26 cellular contexts compared by ENCODE assay signal in the genomic region with DNA sequence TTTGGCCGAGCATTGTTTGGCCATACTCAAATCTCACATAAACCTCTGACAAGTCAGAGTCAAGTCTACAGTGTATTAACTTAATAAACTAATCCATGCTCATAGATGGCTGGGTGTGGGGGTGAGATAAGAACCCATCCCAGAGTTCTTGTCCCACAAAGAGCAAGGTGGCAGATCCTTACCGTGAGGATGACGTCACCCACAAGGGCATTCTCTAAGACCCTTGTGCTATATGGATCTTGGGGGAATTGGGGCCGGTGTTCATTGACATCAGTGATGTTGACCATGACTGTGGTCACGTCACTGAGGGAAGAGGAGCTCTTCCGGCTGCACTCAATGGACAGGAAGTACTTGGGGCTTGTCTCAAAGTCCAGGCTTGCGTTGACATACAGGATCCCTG.
DNase-seq lines count a peak whose midpoint lies in the region; FAIRE-seq and TF ChIP-seq lines count a peak whose summit lies in the region.
"Had no signal": no experiment of that assay in that cellular context is flagged by ENCODE, and none has a peak within 500 bp of the region (broad histone marks: within the 10 kb centered on the region; RNA-seq: fewer than 3 reads in every experiment).

No MANE protein-coding gene starts in this region.

- peak; percentile 17 for DNase-seq in NCI-H82 (lab: John Stamatoyannopoulos, UW)
- DNase-seq in NCI-H82 treated with DMSO at 0.1 percent for 48 hours (lab: John Stamatoyannopoulos, UW; ENCODE audit: unreplicated experiment), result no peak
- DNase-seq in RWPE1 (ENCODE audit: low spot score), result no peak
- no peak for DNase-seq in bronchial epithelial cell (ENCODE audit: low read depth)
- DNase-seq in activated gamma-delta T cell (lab: John Stamatoyannopoulos, UW), result no peak
- DNase-seq in D721Med (ENCODE audit: insufficient read length, low spot score), result no peak
- DNase-seq in testis, result no peak
- DNase-seq: 8988T; ACHN; AML-193; BE2C; Calu3; CD4-positive, alpha-beta T cell; CD8-positive, alpha-beta memory T cell; COR-L47; DMS153; DMS79 treated with DMSO at 0.1 percent for 48 hours; GF-D8; GOT3; HFFc6 had no signal

- intact Hi-C loops in testis (cut with DNase I; ENCODE audit: low total_unique reads), result no loop called here

- peak; percentile 90 for FAIRE-seq in bronchial epithelial cell (lab: Jason Lieb, UNC)
- FAIRE-seq in D721Med (lab: Jason Lieb, UNC), result no peak
- FAIRE-seq: A549, GM12891, GM18507, H54 had no signal

- no peak for TF ChIP-seq POLR2A in testis (IDR thresholded peaks at IDR 0.05)

- peak overlapping the region; percentile 37 for H3K27ac ChIP-seq in RWPE1
- H3K27ac ChIP-seq in testis, result no peak overlapping the region
- H3K27ac ChIP-seq: A549; BLaER1 treated with 17β-estradiol and CSF1 and Interleukin-3, amounts not matched to agents 10 nM and 100 nM had no signal

- no peaks in the 10 kb centered on the region for H3K27me3 ChIP-seq in bronchial epithelial cell (ENCODE audit: control insufficient read depth, insufficient read depth, low read length)
- H3K27me3 ChIP-seq in testis, result no peaks in the 10 kb centered on the region
- H3K27me3 ChIP-seq: BE2C; BLaER1 treated with 17β-estradiol and CSF1 and Interleukin-3, amounts not matched to agents 10 nM and 100 nM had no signal

- POLR2A ChIA-PET in RWPE1 (lab: Yijun Ruan, JAX; ENCODE audit: low non-redundant PET), result no interaction called here

- no peak for TF ChIP-seq CTCF in RWPE1 (conservative IDR thresholded peaks at IDR 0.05; ENCODE audit: low read depth)
- TF ChIP-seq CTCF in bronchial epithelial cell (IDR thresholded peaks at IDR 0.05; ENCODE audit: insufficient read depth, low read length, severe bottlenecking), result no peak
- TF ChIP-seq CTCF in D721Med (IDR thresholded peaks at IDR 0.05; ENCODE audit: insufficient read depth, missing control alignments), result no peak
- no peak for TF ChIP-seq CTCF in testis (IDR thresholded peaks at IDR 0.05)

- H3K9me3 ChIP-seq in testis, result no peaks in the 10 kb centered on the region
- H3K9me3 ChIP-seq: A549; BE2C; BLaER1 treated with 17β-estradiol and CSF1 and Interleukin-3, amounts not matched to agents 10 nM and 100 nM; HAP-1 had no signal

- H3K4me1 ChIP-seq in testis, result no peaks in the 10 kb centered on the region
- H3K4me1 ChIP-seq: A549, BE2C, HAP-1 had no signal

- CTCF ChIA-PET in RWPE1 (lab: Yijun Ruan, JAX), result no interaction called here

- 90 to 91% methylated on average over 7 of the region's 7 CpGs for WGBS in testis, 2 donors

- H3K4me3 ChIP-seq in bronchial epithelial cell (ENCODE audit: low read depth, low read length) (no peak overlapping the region), testis (no peak overlapping the region)
- H3K4me3 ChIP-seq: A549; BLaER1 treated with 17β-estradiol and CSF1 and Interleukin-3, amounts not matched to agents 10 nM and 100 nM; HAP-1 had no signal

- H3K36me3 ChIP-seq in bronchial epithelial cell (ENCODE audit: control insufficient read depth, insufficient read depth, low read length) (peaks cover 63% of the 10 kb centered on the region), testis (ENCODE audit: low read depth, missing control alignments) (no peaks in the 10 kb centered on the region)
- H3K36me3 ChIP-seq: BE2C; BLaER1 treated with 17β-estradiol and CSF1 and Interleukin-3, amounts not matched to agents 10 nM and 100 nM; HAP-1 had no signal
